3 cellular contexts compared by ENCODE assay signal in genomic region chr10:133350950-133351329, GRCh38.
TF ChIP-seq lines count a peak whose summit lies in the region.

No MANE protein-coding gene starts in this region.

TF ChIP-seq in SK-N-SH treated with all-trans-retinoic acid at 6 μM for 48 hours, 23 proteins besides CTCF, POLR2A, EP300 and RAD21 (continues in another document):
- no peak for TF ChIP-seq ZFP30 (CRISPR knock-in tag; IDR thresholded peaks at IDR 0.05)
- TF ChIP-seq TSHZ2 (CRISPR knock-in tag; IDR thresholded peaks at IDR 0.05), result no peak
- TF ChIP-seq ZC3H10 (CRISPR knock-in tag; IDR thresholded peaks at IDR 0.05), result no peak
- TF ChIP-seq PPARA (CRISPR knock-in tag; IDR thresholded peaks at IDR 0.05; ENCODE audit: borderline replicate concordance), result no peak
- no peak for TF ChIP-seq CSRNP3 (CRISPR knock-in tag; IDR thresholded peaks at IDR 0.05)
- no peak for TF ChIP-seq ESRRG (CRISPR knock-in tag; IDR thresholded peaks at IDR 0.05)
- TF ChIP-seq BACH2 (CRISPR knock-in tag; IDR thresholded peaks at IDR 0.05; ENCODE audit: borderline replicate concordance), result no peak
- TF ChIP-seq ZFP3 (CRISPR knock-in tag; IDR thresholded peaks at IDR 0.05), result no peak
- TF ChIP-seq GLIS3 (CRISPR knock-in tag; IDR thresholded peaks at IDR 0.05), result no peak
- no peak for TF ChIP-seq ISL1 (CRISPR knock-in tag; IDR thresholded peaks at IDR 0.05)
- TF ChIP-seq OSR1 (CRISPR knock-in tag; IDR thresholded peaks at IDR 0.05), result no peak
- TF ChIP-seq CREB5 (CRISPR knock-in tag; IDR thresholded peaks at IDR 0.05; ENCODE audit: low read depth), result no peak
- TF ChIP-seq ZNF8 (CRISPR knock-in tag; IDR thresholded peaks at IDR 0.05), result no peak

TF ChIP-seq in SK-N-SH, 30 proteins besides CTCF, POLR2A, EP300 and RAD21:
- no peak for TF ChIP-seq PBX3 (IDR thresholded peaks at IDR 0.05)
- TF ChIP-seq SMC3 (IDR thresholded peaks at IDR 0.05; ENCODE audit: low read depth, low read length), result no peak
- no peak for TF ChIP-seq FOXJ3 (CRISPR knock-in tag; IDR thresholded peaks at IDR 0.05)
- TF ChIP-seq CHD2 (IDR thresholded peaks at IDR 0.05; ENCODE audit: low read length, partially characterized antibody), result no peak
- TF ChIP-seq TCF12 (IDR thresholded peaks at IDR 0.05), result no peak
- no peak for TF ChIP-seq RCOR1 (IDR thresholded peaks at IDR 0.05; ENCODE audit: low read length)
- no peak for TF ChIP-seq RFX5 (IDR thresholded peaks at IDR 0.05; ENCODE audit: low read length)

TF ChIP-seq in IMR-90, 13 proteins besides CTCF, POLR2A, EP300 and RAD21:
- TF ChIP-seq CHD1 (IDR thresholded peaks at IDR 0.05; ENCODE audit: low read depth, low read length), result no peak
- no peak for TF ChIP-seq BHLHE40 (IDR thresholded peaks at IDR 0.05; ENCODE audit: low read depth, low read length)
- no peak for TF ChIP-seq SMC3 (IDR thresholded peaks at IDR 0.05; ENCODE audit: low read depth, low read length)
- TF ChIP-seq FOS (IDR thresholded peaks at IDR 0.05; ENCODE audit: low read depth, low read length), result no peak
